Comparison of ENCODE assay signal across 8 cellular contexts in genomic region chr4:56976283-56976877, GRCh38. TPM values are rescaled to one million over a fixed set of nuclear protein-coding genes. Genes with fewer than 3 reads are reported as not detected.
DNase-seq lines count a peak whose midpoint lies in the region; ATAC-seq and TF ChIP-seq lines count a peak whose summit lies in the region.

No MANE protein-coding gene starts in this region.

- H3K27ac ChIP-seq in HCT116 (ENCODE audit: low read depth, low read length) (peak overlapping the region; percentile 84), right atrium auricular region (peak overlapping the region; percentile 92 to 95), skin epidermis (peak overlapping the region in 20 of 21 experiments; percentile 8 to 94 (median 86))

- H4K20me1 ChIP-seq in HCT116 (ENCODE audit: insufficient read depth) = peaks cover 7% of the 10 kb centered on the region; the same call in 1 of the 2 replicates

- RAD21 ChIA-PET in HCT116 (lab: Charles Lee; ENCODE audit: low non-redundant PET in 1 of 2, low total read pairs in 2 of 2, uncharacterized antibody in 2 of 2, unreplicated experiment in 2 of 2) = no interaction called here

- H3K36me3 Mint-ChIP-seq in activated CD4-positive, alpha-beta memory T cell treated with anti-CD3 and anti-CD28 coated beads for 36 hours = peaks cover 41% of the 10 kb centered on the region

- TF ChIP-seq CTCF in HCT116 (IDR thresholded peaks at IDR 0.05 in 2 of 3, conservative IDR thresholded peaks at IDR 0.05 in 1 of 3; ENCODE audit: borderline replicate concordance in 1 of 3, insufficient read depth in 1 of 3, low read depth in 2 of 3, low read length in 2 of 3) (no peak), right atrium auricular region (IDR thresholded peaks at IDR 0.05) (no peak)

- H3K27ac Mint-ChIP-seq in activated CD4-positive, alpha-beta memory T cell treated with anti-CD3 and anti-CD28 coated beads for 36 hours = peak overlapping the region; percentile 6

- POLR2A ChIA-PET in HCT116 (lab: Charles Lee) = interaction anchor here (1.4 kb wide), 1 partner anchor 10 kb away, joined by 10 read pairs; no protein-coding TSS in a partner anchor
- POLR2A ChIA-PET in activated CD4-positive, alpha-beta memory T cell treated with anti-CD3 and anti-CD28 coated beads for 36 hours (lab: Charles Lee) = interaction anchor here (2.6 to 4.9 kb wide), 5 partner anchors 11 to 589 kb away, joined by 11 to 70 read pairs (median 19); partner anchors contain the start of genes AASDH, PAICS, PPAT and REST

- H3K4me3 Mint-ChIP-seq in activated CD4-positive, alpha-beta memory T cell treated with anti-CD3 and anti-CD28 coated beads for 36 hours = peak overlapping the region; percentile 98

- peak overlapping the region; percentile 90 for H3K4me2 ChIP-seq in HCT116 (ENCODE audit: low read length)

- no peaks in the 10 kb centered on the region for H3K9me2 ChIP-seq in HCT116 (ENCODE audit: insufficient read depth)

- H3K9me3 Mint-ChIP-seq in activated CD4-positive, alpha-beta memory T cell treated with anti-CD3 and anti-CD28 coated beads for 36 hours = peaks cover 17% of the 10 kb centered on the region

- no TSS peak for BruUV-seq in HCT116 (replicated peaks; lab: Mats Ljungman, UMichigan)

- TF ChIP-seq RAD21 in HCT116 (IDR thresholded peaks at IDR 0.05; ENCODE audit: low read depth) = no peak

- H3K27me3 ChIP-seq in HCT116 (ENCODE audit: insufficient read depth, low read length) (no peaks in the 10 kb centered on the region), right atrium auricular region (no peaks in the 10 kb centered on the region)

- peaks cover 21 to 33% of the 10 kb centered on the region in 2 experiments for H3K36me3 ChIP-seq in HCT116 (ENCODE audit: control insufficient read depth in 1 of 2, insufficient read depth in 2 of 2, low read length in 2 of 2)
- peaks cover 32% of the 10 kb centered on the region for H3K36me3 ChIP-seq in right atrium auricular region

- intact Hi-C loops in HCT116 (cut with micrococcal nuclease) = loop anchor here (5.0 kb wide), 1 partner anchor 69 kb away; the partner anchor contains the start of gene REST
- intact Hi-C loops in activated CD4-positive, alpha-beta memory T cell treated with anti-CD3 and anti-CD28 coated beads for 36 hours (cut with micrococcal nuclease) = loop anchor here (2.0 to 10.0 kb wide), 4 partner anchors 324 to 1122 kb away; partner anchors contain the start of genes AASDH, EXOC1 and SRP72

- CTCF ChIA-PET in HCT116 (lab: Charles Lee) = interaction anchor here (2.9 kb wide), 1 partner anchor 16 kb away, joined by 14 read pairs; no protein-coding TSS in a partner anchor
- CTCF ChIA-PET in activated CD4-positive, alpha-beta memory T cell treated with anti-CD3 and anti-CD28 coated beads for 36 hours (lab: Charles Lee) = interaction anchor here (0.6 to 1.3 kb wide), 3 partner anchors 16 to 67 kb away, joined by 3 read pairs; no protein-coding TSS in a partner anchor

- peak overlapping the region; percentile 97 for H3K9ac ChIP-seq in HCT116 (ENCODE audit: low read length)

- no peak for TF ChIP-seq POLR2A in HCT116 (IDR thresholded peaks at IDR 0.05; ENCODE audit: borderline replicate concordance, extremely low read depth, insufficient read depth, insufficient read length)

- DNase-seq in AG08396 (ENCODE audit: low spot score) = peak; percentile 22
- no peak for DNase-seq in HCT116 (ENCODE audit: low read depth, low spot score)
- no peak for DNase-seq in activated CD4-positive, alpha-beta memory T cell treated with anti-CD3 and anti-CD28 coated beads for 36 hours
- DNase-seq in right atrium auricular region (ENCODE audit: low spot score) = no peak
- DNase-seq in NK-92 (lab: John Stamatoyannopoulos, UW; ENCODE audit: unreplicated experiment) = no peak
- DNase-seq in activated effector memory CD4-positive, alpha-beta T cell treated with anti-CD3 and anti-CD28 coated beads, Interleukin-2, amount 50 U/mL, for 16 hours = no peak

- H3K9me3 ChIP-seq in HCT116 (ENCODE audit: control insufficient read depth in 1 of 2, insufficient read depth in 1 of 2, low read depth in 1 of 2, low read length in 2 of 2) (peaks cover 0 to 5% of the 10 kb centered on the region in 2 experiments; a peak in 1 of 4 replicates), right atrium auricular region (peaks cover 0 to 15% of the 10 kb centered on the region in 2 donors)

- H2AFZ ChIP-seq in HCT116 (ENCODE audit: low read depth, low read length, poor library complexity, severe bottlenecking) = no peak overlapping the region

- peaks cover 51% of the 10 kb centered on the region for H3K4me1 Mint-ChIP-seq in activated CD4-positive, alpha-beta memory T cell treated with anti-CD3 and anti-CD28 coated beads for 36 hours (ENCODE audit: low read depth)

- H3K27me3 Mint-ChIP-seq in activated CD4-positive, alpha-beta memory T cell treated with anti-CD3 and anti-CD28 coated beads for 36 hours = no peaks in the 10 kb centered on the region

- H3K79me2 ChIP-seq in HCT116 (ENCODE audit: insufficient read depth, low read length) = peaks cover 86% of the 10 kb centered on the region

- ATAC-seq in HCT116 = peak; percentile 2
- ATAC-seq in GM18873 (IDR thresholded peaks at IDR 0.05; ENCODE audit: low FRiP score, unreplicated experiment) = no peak

- H3K4me1 ChIP-seq in HCT116 (ENCODE audit: control insufficient read depth in 1 of 2, insufficient read depth in 2 of 2, low read length in 2 of 2) = peaks cover 7 to 17% of the 10 kb centered on the region in 2 experiments; a peak in 2 of 4 replicates
- peaks cover 0 to 46% of the 10 kb centered on the region in 2 donors for H3K4me1 ChIP-seq in right atrium auricular region

- H3K4me3 ChIP-seq in HCT116 (replicated peaks in 1 of 2; ENCODE audit: low read depth in 1 of 2, low read length in 2 of 2) (peak overlapping the region; percentile 97 to 98), right atrium auricular region (peak overlapping the region; percentile 82 to 98), skin epidermis (peak overlapping the region; percentile 88 to 98 (median 90))

TF ChIP-seq in HCT116, 20 proteins besides CTCF, POLR2A, EP300 and RAD21:
- TF ChIP-seq ATF3 (IDR thresholded peaks at IDR 0.05) = no peak

RNA-seq across cellular contexts. Expression of gene NOA1, which starts 1.0 kb away (rescaled TPM):
- 38.4 TPM for total RNA-seq in HCT116 (2021; ENCODE audit: unreplicated experiment)
- polyA plus RNA-seq in HCT116 (2012) = 21.2 and 26.0 TPM in 2 replicates
- total RNA-seq in activated CD4-positive, alpha-beta memory T cell treated with anti-CD3 and anti-CD28 coated beads for 36 hours = 10 to 100 TPM; 25.0 to 26.6 TPM
- total RNA-seq in right atrium auricular region = 10 to 100 TPM; 11.8 to 17.2 TPM

RNA-seq across cellular contexts. Expression of gene POLR2B, which starts 2.3 kb away (rescaled TPM):
- 129 TPM for total RNA-seq in HCT116 (2021; ENCODE audit: unreplicated experiment)
- 82.9 and 83.4 TPM in 2 replicates for polyA plus RNA-seq in HCT116 (2012)
- 100 to 1,000 TPM; 114 to 123 TPM for total RNA-seq in activated CD4-positive, alpha-beta memory T cell treated with anti-CD3 and anti-CD28 coated beads for 36 hours
- total RNA-seq in right atrium auricular region = 10 to 100 TPM; 55.3 to 56.2 TPM
